16 cellular contexts compared by ENCODE assay signal in the genomic region with DNA sequence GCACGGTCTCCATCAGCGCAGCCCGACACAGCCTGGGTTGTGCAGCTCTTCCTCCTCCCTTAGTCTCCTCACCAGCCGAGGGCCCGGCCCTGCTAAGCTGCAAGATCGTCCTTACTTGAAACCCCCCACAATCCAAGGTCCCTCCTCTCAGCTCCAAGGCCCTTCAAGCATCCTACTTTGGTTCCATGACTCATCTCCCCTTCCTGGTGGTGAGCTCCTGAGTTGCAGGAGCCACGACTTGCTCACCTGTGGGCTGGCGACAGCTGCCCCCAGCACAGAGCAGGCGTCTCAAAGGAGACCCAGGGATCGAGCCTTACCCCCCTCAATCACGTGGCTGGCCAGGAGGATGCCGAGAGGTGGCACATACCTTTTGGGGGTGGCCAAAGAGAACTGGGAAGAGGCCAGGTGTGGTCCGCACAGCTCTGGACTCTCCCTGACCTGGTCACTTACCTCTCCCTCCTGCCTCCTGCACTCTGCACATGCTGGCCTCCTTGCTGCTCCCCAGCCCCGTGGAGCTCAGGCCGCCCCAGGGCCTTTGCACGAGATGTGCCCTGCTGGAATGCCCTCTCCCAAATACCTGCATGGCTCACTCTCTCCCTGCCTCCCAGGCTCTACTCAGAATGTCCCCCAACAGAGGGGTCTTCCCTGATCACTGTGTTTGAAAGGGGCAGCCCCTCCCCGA. TPM values are rescaled to one million over a fixed set of nuclear protein-coding genes. Genes with fewer than 3 reads are reported as not detected.
DNase-seq lines count a peak whose midpoint lies in the region; ATAC-seq and TF ChIP-seq lines count a peak whose summit lies in the region.
"Had no signal": no experiment of that assay in that cellular context is flagged by ENCODE, and none has a peak within 500 bp of the region (broad histone marks: within the 10 kb centered on the region; RNA-seq: fewer than 3 reads in every experiment).

No MANE protein-coding gene starts in this region.

- no peaks in the 10 kb centered on the region for H3K79me2 ChIP-seq in osteoblast (ENCODE audit: insufficient read depth, low read length)

- peak; percentile 49 for TF ChIP-seq CTCF in endodermal cell (conservative IDR thresholded peaks at IDR 0.05)
- no peak for TF ChIP-seq CTCF in osteoblast (IDR thresholded peaks at IDR 0.05; ENCODE audit: extremely low read depth, low read depth, low read length)

- 81 to 87% methylated on average over 8 to 17 of the region's 17 CpGs for WGBS in endodermal cell (ENCODE audit: insufficient coverage in 1 of 2, insufficient read length in 1 of 2), 2 experiments

- no peaks in the 10 kb centered on the region for H3K9me3 Mint-ChIP-seq in endodermal cell
- no peaks in the 10 kb centered on the region for H3K9me3 Mint-ChIP-seq in activated CD4-positive, alpha-beta T cell treated with anti-CD3 and anti-CD28 coated beads, Interleukin-2, amount 10 ng/mL, durations not matched to agents 24 days and 14 days

- no peak for ATAC-seq in HG02852 (IDR thresholded peaks at IDR 0.05; ENCODE audit: unreplicated experiment)

- H3K9me3 ChIP-seq in endodermal cell (ENCODE audit: control insufficient read depth, low read length) (no peaks in the 10 kb centered on the region), osteoblast (ENCODE audit: low read depth, low read length) (no peaks in the 10 kb centered on the region)
- H3K9me3 ChIP-seq: BE2C had no signal

- H4K20me1 ChIP-seq in osteoblast (ENCODE audit: insufficient read depth, low read length), result no peaks in the 10 kb centered on the region

- peak overlapping the region; percentile 13 for H3K27ac Mint-ChIP-seq in endodermal cell
- no peak overlapping the region for H3K27ac Mint-ChIP-seq in activated CD4-positive, alpha-beta T cell treated with anti-CD3 and anti-CD28 coated beads, Interleukin-2, amount 10 ng/mL, durations not matched to agents 24 days and 14 days

- H3K4me1 ChIP-seq in endodermal cell (ENCODE audit: control insufficient read depth, insufficient read depth, low read length) (no peaks in the 10 kb centered on the region), osteoblast (ENCODE audit: insufficient read depth, low read length) (no peaks in the 10 kb centered on the region)
- H3K4me1 ChIP-seq: BE2C had no signal

- no peaks in the 10 kb centered on the region for H3K36me3 ChIP-seq in H7 (replicated peaks; ENCODE audit: control insufficient read depth, insufficient read depth, low read length)
- H3K36me3 ChIP-seq in endodermal cell (ENCODE audit: control insufficient read depth, insufficient read depth, low read length), result no peaks in the 10 kb centered on the region
- no peaks in the 10 kb centered on the region for H3K36me3 ChIP-seq in osteoblast (ENCODE audit: insufficient read depth, low read length)
- H3K36me3 ChIP-seq: BE2C had no signal

- no peaks in the 10 kb centered on the region for H3K36me3 Mint-ChIP-seq in endodermal cell (ENCODE audit: low read depth)
- H3K36me3 Mint-ChIP-seq in activated CD4-positive, alpha-beta T cell treated with anti-CD3 and anti-CD28 coated beads, Interleukin-2, amount 10 ng/mL, durations not matched to agents 24 days and 14 days (ENCODE audit: low read depth), result no peaks in the 10 kb centered on the region

- H3K4me3 Mint-ChIP-seq in endodermal cell, result no peak overlapping the region
- H3K4me3 Mint-ChIP-seq in activated CD4-positive, alpha-beta T cell treated with anti-CD3 and anti-CD28 coated beads, Interleukin-2, amount 10 ng/mL, durations not matched to agents 24 days and 14 days, result no peak overlapping the region

- H3K4me3 ChIP-seq in H7 (ENCODE audit: insufficient read depth, low read depth, low read length) (no peak overlapping the region), endodermal cell (ENCODE audit: low read length) (no peak overlapping the region), osteoblast (ENCODE audit: insufficient read depth, low read length) (no peak overlapping the region)

- intact Hi-C loops in activated CD4-positive, alpha-beta T cell treated with anti-CD3 and anti-CD28 coated beads, Interleukin-2, amount 10 ng/mL, durations not matched to agents 24 days and 14 days (cut with micrococcal nuclease), result no loop called here

- no peaks in the 10 kb centered on the region for H3K27me3 ChIP-seq in H7 (ENCODE audit: control insufficient read depth, insufficient read depth, low read length)
- H3K27me3 ChIP-seq in endodermal cell (ENCODE audit: control insufficient read depth, insufficient read depth, low read length, poor library complexity, severe bottlenecking), result no peaks in the 10 kb centered on the region
- H3K27me3 ChIP-seq in osteoblast (ENCODE audit: insufficient read depth, low read length), result peaks cover 5% of the 10 kb centered on the region
- H3K27me3 ChIP-seq: BE2C had no signal

- H3K27ac ChIP-seq in endodermal cell (ENCODE audit: low read depth, low read length), result no peak overlapping the region
- H3K27ac ChIP-seq in osteoblast (ENCODE audit: low read depth, low read length), result no peak overlapping the region
- H3K27ac ChIP-seq: KMS-11 had no signal

- H3K4me1 Mint-ChIP-seq in endodermal cell, result no peaks in the 10 kb centered on the region
- no peaks in the 10 kb centered on the region for H3K4me1 Mint-ChIP-seq in activated CD4-positive, alpha-beta T cell treated with anti-CD3 and anti-CD28 coated beads, Interleukin-2, amount 10 ng/mL, durations not matched to agents 24 days and 14 days

- H2AFZ ChIP-seq in osteoblast (ENCODE audit: low read length), result no peak overlapping the region

- DNase-seq in H7, result peak; percentile 61
- peak; percentile 20 for DNase-seq in M059J (ENCODE audit: low read depth)
- no peak for DNase-seq in endodermal cell
- DNase-seq in osteoblast (ENCODE audit: insufficient read length, low spot score, missing footprints), result peak; percentile 77
- no peak for DNase-seq in NCI-H1930 (lab: John Stamatoyannopoulos, UW)
- no peak for DNase-seq in activated CD4-positive, alpha-beta T cell treated with anti-CD3 and anti-CD28 coated beads, Interleukin-2, amount 10 ng/mL, durations not matched to agents 24 days and 14 days
- DNase-seq: BE2C, DMS79, NCI-H1105 treated with DMSO at 0.1 percent for 48 hours, NCI-H2081, NCI-H2171, NCI-H524 treated with DMSO at 0.1 percent for 48 hours, OCI-M1, Right ventricle myocardium superior had no signal

- H3K4me2 ChIP-seq in osteoblast (ENCODE audit: insufficient read depth, low read length), result no peak overlapping the region
- H3K4me2 ChIP-seq: KMS-11 had no signal

- no peaks in the 10 kb centered on the region for H3K27me3 Mint-ChIP-seq in endodermal cell (ENCODE audit: insufficient read depth)
- H3K27me3 Mint-ChIP-seq in activated CD4-positive, alpha-beta T cell treated with anti-CD3 and anti-CD28 coated beads, Interleukin-2, amount 10 ng/mL, durations not matched to agents 24 days and 14 days, result no peaks in the 10 kb centered on the region

- H3K9ac ChIP-seq in endodermal cell (ENCODE audit: extremely low read depth, low read length, poor library complexity, severe bottlenecking), result no peak overlapping the region
- H3K9ac ChIP-seq: KMS-11 had no signal

RNA-seq across cellular contexts. Expression of gene FADD, which starts 35.2 kb away (rescaled TPM):
- total RNA-seq in H7 (2014; rRNA removed; shearing (Covaris generic)), result 100 and 101 TPM in 2 replicates
- total RNA-seq in M059J (2014; rRNA removed; shearing (Covaris generic)), result 35.3 and 51.6 TPM in 2 replicates
- 10 to 100 TPM; 50.6 to 53.1 TPM for total RNA-seq in endodermal cell
- polyA plus RNA-seq in endodermal cell (2013, experiment 1 of 2), result 24.4 TPM
- 22.4 TPM for polyA plus RNA-seq in endodermal cell (2013, experiment 2 of 2)
- 52.2 and 53.2 TPM in 2 replicates for total RNA-seq in osteoblast
- 42.9 and 44.4 TPM in 2 replicates for total RNA-seq in activated CD4-positive, alpha-beta T cell treated with anti-CD3 and anti-CD28 coated beads, Interleukin-2, amount 10 ng/mL, durations not matched to agents 24 days and 14 days

Comparison
In these comparisons a context has a peak if more than half of its experiments do, and no peak if none do; other contexts are left out.
1. DNase-seq: peak in H7 (single experiment), M059J (single experiment) and osteoblast (single experiment); none in endodermal cell (single experiment), NCI-H1930 (0 of 2) and activated CD4-positive, alpha-beta T cell treated with anti-CD3 and anti-CD28 coated beads, Interleukin-2, amount 10 ng/mL, durations not matched to agents 24 days and 14 days (single experiment).